Comparison of ENCODE assay signal across 1 cellular context in the genomic region with DNA sequence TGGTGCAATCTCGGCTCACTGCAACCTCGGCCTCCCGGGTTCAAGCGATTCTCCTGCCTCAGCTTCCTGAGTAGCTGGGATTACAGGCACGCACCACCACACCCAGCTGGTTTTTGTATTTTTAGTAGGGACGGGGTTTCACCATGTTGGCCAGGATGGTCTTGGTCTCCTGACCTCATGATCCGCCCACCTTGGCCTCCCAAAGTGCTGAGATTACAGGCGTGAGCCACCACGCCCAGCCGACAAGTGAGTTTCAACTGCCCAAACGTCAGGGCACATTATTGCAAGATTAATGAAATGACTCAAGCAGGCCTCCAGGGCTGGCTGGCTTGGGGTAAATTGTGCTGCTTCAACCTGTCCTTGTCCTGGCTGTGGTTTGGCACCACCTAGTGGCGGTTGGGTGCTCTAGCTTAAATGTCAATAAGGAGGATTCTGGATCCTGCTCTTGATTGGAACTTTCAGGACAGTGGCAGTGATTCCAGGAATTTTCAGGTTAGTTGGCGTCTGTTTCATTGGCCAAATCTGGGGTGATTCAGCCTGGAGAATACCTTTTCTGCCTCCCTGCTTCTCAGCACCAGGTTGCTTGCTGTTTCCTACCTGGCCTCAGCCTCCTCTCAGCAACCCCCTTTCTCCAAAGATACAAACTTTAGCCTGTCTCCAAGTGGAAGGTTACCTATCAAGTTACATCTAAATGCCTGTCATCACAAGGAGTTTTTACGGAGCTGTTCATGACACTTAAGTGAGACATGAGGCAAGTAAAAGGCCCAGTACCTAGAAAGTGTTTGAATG.
A peak's percentile ranks its signal among the peaks of the same experiment; 100 is the strongest.
TF ChIP-seq lines count a peak whose summit lies in the region.

No MANE protein-coding gene starts in this region.

TF ChIP-seq in GM12878, 131 proteins besides CTCF, POLR2A, EP300 and RAD21 (continued from another document and continues in another):
- TF ChIP-seq, protein P1, sequence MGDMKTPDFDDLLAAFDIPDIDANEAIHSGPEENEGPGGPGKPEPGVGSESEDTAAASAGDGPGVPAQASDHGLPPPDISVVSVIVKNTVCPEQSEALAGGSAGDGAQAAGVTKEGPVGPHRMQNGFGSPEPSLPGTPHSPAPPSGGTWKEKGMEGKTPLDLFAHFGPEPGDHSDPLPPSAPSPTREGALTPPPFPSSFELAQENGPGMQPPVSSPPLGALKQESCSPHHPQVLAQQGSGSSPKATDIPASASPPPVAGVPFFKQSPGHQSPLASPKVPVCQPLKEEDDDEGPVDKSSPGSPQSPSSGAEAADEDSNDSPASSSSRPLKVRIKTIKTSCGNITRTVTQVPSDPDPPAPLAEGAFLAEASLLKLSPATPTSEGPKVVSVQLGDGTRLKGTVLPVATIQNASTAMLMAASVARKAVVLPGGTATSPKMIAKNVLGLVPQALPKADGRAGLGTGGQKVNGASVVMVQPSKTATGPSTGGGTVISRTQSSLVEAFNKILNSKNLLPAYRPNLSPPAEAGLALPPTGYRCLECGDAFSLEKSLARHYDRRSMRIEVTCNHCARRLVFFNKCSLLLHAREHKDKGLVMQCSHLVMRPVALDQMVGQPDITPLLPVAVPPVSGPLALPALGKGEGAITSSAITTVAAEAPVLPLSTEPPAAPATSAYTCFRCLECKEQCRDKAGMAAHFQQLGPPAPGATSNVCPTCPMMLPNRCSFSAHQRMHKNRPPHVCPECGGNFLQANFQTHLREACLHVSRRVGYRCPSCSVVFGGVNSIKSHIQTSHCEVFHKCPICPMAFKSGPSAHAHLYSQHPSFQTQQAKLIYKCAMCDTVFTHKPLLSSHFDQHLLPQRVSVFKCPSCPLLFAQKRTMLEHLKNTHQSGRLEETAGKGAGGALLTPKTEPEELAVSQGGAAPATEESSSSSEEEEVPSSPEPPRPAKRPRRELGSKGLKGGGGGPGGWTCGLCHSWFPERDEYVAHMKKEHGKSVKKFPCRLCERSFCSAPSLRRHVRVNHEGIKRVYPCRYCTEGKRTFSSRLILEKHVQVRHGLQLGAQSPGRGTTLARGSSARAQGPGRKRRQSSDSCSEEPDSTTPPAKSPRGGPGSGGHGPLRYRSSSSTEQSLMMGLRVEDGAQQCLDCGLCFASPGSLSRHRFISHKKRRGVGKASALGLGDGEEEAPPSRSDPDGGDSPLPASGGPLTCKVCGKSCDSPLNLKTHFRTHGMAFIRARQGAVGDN (IDR thresholded peaks at IDR 0.05) = no peak; the same call in 1 of the 2 replicates
- TF ChIP-seq JUND (IDR thresholded peaks at IDR 0.05; ENCODE audit: low read depth, low read length) = no peak
- TF ChIP-seq EZH2 (IDR thresholded peaks at IDR 0.05; ENCODE audit: borderline replicate concordance, control insufficient read depth, low read depth, low read length) = no peak
- TF ChIP-seq, protein P2, sequence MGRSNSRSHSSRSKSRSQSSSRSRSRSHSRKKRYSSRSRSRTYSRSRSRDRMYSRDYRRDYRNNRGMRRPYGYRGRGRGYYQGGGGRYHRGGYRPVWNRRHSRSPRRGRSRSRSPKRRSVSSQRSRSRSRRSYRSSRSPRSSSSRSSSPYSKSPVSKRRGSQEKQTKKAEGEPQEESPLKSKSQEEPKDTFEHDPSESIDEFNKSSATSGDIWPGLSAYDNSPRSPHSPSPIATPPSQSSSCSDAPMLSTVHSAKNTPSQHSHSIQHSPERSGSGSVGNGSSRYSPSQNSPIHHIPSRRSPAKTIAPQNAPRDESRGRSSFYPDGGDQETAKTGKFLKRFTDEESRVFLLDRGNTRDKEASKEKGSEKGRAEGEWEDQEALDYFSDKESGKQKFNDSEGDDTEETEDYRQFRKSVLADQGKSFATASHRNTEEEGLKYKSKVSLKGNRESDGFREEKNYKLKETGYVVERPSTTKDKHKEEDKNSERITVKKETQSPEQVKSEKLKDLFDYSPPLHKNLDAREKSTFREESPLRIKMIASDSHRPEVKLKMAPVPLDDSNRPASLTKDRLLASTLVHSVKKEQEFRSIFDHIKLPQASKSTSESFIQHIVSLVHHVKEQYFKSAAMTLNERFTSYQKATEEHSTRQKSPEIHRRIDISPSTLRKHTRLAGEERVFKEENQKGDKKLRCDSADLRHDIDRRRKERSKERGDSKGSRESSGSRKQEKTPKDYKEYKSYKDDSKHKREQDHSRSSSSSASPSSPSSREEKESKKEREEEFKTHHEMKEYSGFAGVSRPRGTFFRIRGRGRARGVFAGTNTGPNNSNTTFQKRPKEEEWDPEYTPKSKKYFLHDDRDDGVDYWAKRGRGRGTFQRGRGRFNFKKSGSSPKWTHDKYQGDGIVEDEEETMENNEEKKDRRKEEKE (IDR thresholded peaks at IDR 0.05) = no peak
- no peak for TF ChIP-seq SREBF2 (IDR thresholded peaks at IDR 0.05; ENCODE audit: low read length)
- TF ChIP-seq MYB (IDR thresholded peaks at IDR 0.05; ENCODE audit: borderline replicate concordance, low read depth, low read length) = no peak
- TF ChIP-seq BRCA1 (IDR thresholded peaks at IDR 0.05; ENCODE audit: low read depth, low read length) = no peak
- TF ChIP-seq ZSCAN29 (IDR thresholded peaks at IDR 0.05) = no peak
- TF ChIP-seq, protein P3, sequence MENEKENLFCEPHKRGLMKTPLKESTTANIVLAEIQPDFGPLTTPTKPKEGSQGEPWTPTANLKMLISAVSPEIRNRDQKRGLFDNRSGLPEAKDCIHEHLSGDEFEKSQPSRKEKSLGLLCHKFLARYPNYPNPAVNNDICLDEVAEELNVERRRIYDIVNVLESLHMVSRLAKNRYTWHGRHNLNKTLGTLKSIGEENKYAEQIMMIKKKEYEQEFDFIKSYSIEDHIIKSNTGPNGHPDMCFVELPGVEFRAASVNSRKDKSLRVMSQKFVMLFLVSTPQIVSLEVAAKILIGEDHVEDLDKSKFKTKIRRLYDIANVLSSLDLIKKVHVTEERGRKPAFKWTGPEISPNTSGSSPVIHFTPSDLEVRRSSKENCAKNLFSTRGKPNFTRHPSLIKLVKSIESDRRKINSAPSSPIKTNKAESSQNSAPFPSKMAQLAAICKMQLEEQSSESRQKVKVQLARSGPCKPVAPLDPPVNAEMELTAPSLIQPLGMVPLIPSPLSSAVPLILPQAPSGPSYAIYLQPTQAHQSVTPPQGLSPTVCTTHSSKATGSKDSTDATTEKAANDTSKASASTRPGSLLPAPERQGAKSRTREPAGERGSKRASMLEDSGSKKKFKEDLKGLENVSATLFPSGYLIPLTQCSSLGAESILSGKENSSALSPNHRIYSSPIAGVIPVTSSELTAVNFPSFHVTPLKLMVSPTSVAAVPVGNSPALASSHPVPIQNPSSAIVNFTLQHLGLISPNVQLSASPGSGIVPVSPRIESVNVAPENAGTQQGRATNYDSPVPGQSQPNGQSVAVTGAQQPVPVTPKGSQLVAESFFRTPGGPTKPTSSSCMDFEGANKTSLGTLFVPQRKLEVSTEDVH (IDR thresholded peaks at IDR 0.05; ENCODE audit: low read depth, partially characterized antibody) = no peak
- TF ChIP-seq TCF12 (IDR thresholded peaks at IDR 0.05; ENCODE audit: low read depth, low read length) = peak; percentile 50; the same call in 1 of the 2 replicates
- TF ChIP-seq, protein P4, sequence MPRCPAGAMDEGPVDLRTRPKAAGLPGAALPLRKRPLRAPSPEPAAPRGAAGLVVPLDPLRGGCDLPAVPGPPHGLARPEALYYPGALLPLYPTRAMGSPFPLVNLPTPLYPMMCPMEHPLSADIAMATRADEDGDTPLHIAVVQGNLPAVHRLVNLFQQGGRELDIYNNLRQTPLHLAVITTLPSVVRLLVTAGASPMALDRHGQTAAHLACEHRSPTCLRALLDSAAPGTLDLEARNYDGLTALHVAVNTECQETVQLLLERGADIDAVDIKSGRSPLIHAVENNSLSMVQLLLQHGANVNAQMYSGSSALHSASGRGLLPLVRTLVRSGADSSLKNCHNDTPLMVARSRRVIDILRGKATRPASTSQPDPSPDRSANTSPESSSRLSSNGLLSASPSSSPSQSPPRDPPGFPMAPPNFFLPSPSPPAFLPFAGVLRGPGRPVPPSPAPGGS (IDR thresholded peaks at IDR 0.05; ENCODE audit: borderline replicate concordance, insufficient read depth, low read depth, low read length, poor library complexity, severe bottlenecking) = no peak
- no peak for TF ChIP-seq MYC (IDR thresholded peaks at IDR 0.05; ENCODE audit: insufficient read depth, insufficient read length, insufficient replicate concordance, low read length, severe bottlenecking)
- TF ChIP-seq NFXL1 (IDR thresholded peaks at IDR 0.05; ENCODE audit: borderline replicate concordance) = no peak
- TF ChIP-seq, protein P5, sequence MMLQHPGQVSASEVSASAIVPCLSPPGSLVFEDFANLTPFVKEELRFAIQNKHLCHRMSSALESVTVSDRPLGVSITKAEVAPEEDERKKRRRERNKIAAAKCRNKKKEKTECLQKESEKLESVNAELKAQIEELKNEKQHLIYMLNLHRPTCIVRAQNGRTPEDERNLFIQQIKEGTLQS (IDR thresholded peaks at IDR 0.05; ENCODE audit: borderline replicate concordance, extremely low read depth, low read depth, low read length) = no peak
- no peak for TF ChIP-seq NRF1 (conservative IDR thresholded peaks at IDR 0.05; ENCODE audit: low read depth, low read length)
- peak; percentile 39; the same call in 1 of the 2 replicates for TF ChIP-seq ZNF24 (IDR thresholded peaks at IDR 0.05)
- TF ChIP-seq RCOR1 (conservative IDR thresholded peaks at IDR 0.05; ENCODE audit: low read depth, low read length) = no peak
- no peak; a peak in 1 of 4 replicates for TF ChIP-seq ETV6 (conservative IDR thresholded peaks at IDR 0.05 in 1 of 2, IDR thresholded peaks at IDR 0.05 in 1 of 2; ENCODE audit: borderline replicate concordance in 1 of 2, low read depth in 1 of 2)
- TF ChIP-seq, protein P6, sequence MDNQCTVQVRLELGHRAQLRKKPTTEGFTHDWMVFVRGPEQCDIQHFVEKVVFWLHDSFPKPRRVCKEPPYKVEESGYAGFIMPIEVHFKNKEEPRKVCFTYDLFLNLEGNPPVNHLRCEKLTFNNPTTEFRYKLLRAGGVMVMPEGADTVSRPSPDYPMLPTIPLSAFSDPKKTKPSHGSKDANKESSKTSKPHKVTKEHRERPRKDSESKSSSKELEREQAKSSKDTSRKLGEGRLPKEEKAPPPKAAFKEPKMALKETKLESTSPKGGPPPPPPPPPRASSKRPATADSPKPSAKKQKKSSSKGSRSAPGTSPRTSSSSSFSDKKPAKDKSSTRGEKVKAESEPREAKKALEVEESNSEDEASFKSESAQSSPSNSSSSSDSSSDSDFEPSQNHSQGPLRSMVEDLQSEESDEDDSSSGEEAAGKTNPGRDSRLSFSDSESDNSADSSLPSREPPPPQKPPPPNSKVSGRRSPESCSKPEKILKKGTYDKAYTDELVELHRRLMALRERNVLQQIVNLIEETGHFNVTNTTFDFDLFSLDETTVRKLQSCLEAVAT (IDR thresholded peaks at IDR 0.05) = peak; percentile 59
- TF ChIP-seq BCL11A (IDR thresholded peaks at IDR 0.05; ENCODE audit: low read depth, low read length) = peak; percentile 37; the same call in 1 of the 2 replicates
- TF ChIP-seq, protein P7, sequence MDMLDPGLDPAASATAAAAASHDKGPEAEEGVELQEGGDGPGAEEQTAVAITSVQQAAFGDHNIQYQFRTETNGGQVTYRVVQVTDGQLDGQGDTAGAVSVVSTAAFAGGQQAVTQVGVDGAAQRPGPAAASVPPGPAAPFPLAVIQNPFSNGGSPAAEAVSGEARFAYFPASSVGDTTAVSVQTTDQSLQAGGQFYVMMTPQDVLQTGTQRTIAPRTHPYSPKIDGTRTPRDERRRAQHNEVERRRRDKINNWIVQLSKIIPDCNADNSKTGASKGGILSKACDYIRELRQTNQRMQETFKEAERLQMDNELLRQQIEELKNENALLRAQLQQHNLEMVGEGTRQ (IDR thresholded peaks at IDR 0.05; ENCODE audit: borderline replicate concordance, low read depth, low read length) = no peak
- TF ChIP-seq, protein P8, sequence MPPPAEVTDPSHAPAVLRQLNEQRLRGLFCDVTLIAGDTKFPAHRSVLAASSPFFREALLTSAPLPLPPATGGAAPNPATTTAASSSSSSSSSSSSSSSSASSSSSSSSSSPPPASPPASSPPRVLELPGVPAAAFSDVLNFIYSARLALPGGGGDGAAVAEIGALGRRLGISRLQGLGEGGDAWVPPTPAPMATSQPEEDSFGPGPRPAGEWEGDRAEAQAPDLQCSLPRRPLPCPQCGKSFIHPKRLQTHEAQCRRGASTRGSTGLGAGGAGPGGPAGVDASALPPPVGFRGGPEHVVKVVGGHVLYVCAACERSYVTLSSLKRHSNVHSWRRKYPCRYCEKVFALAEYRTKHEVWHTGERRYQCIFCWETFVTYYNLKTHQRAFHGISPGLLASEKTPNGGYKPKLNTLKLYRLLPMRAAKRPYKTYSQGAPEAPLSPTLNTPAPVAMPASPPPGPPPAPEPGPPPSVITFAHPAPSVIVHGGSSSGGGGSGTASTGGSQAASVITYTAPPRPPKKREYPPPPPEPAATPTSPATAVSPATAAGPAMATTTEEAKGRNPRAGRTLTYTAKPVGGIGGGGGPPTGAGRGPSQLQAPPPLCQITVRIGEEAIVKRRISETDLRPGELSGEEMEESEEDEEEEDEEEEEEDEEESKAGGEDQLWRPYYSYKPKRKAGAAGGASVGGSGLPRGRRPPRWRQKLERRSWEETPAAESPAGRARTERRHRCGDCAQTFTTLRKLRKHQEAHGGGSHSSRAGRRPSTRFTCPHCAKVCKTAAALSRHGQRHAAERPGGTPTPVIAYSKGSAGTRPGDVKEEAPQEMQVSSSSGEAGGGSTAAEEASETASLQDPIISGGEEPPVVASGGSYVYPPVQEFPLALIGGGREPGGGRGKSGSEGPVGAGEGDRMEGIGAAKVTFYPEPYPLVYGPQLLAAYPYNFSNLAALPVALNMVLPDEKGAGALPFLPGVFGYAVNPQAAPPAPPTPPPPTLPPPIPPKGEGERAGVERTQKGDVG (CRISPR knock-in tag; IDR thresholded peaks at IDR 0.05) = no peak
- TF ChIP-seq FOXM1 (IDR thresholded peaks at IDR 0.05; ENCODE audit: low read depth, low read length) = no peak
- TF ChIP-seq, protein P9, sequence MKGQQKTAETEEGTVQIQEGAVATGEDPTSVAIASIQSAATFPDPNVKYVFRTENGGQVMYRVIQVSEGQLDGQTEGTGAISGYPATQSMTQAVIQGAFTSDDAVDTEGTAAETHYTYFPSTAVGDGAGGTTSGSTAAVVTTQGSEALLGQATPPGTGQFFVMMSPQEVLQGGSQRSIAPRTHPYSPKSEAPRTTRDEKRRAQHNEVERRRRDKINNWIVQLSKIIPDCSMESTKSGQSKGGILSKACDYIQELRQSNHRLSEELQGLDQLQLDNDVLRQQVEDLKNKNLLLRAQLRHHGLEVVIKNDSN (IDR thresholded peaks at IDR 0.05; ENCODE audit: borderline replicate concordance, extremely low read length, insufficient read depth, low read depth, low read length) = no peak
- no peak for TF ChIP-seq ESRRA (IDR thresholded peaks at IDR 0.05; ENCODE audit: low read length)
- no peak for TF ChIP-seq MTA3 (IDR thresholded peaks at IDR 0.05; ENCODE audit: borderline replicate concordance, low read length)
- TF ChIP-seq YBX1 (IDR thresholded peaks at IDR 0.05) = no peak
- no peak for TF ChIP-seq SPI1 (IDR thresholded peaks at IDR 0.05; ENCODE audit: borderline replicate concordance, insufficient read depth, low read depth, low read length)
- no peak for TF ChIP-seq CHD1 (IDR thresholded peaks at IDR 0.05; ENCODE audit: low read depth, low read length)
